8 cellular contexts compared by ENCODE assay signal in the genomic region with DNA sequence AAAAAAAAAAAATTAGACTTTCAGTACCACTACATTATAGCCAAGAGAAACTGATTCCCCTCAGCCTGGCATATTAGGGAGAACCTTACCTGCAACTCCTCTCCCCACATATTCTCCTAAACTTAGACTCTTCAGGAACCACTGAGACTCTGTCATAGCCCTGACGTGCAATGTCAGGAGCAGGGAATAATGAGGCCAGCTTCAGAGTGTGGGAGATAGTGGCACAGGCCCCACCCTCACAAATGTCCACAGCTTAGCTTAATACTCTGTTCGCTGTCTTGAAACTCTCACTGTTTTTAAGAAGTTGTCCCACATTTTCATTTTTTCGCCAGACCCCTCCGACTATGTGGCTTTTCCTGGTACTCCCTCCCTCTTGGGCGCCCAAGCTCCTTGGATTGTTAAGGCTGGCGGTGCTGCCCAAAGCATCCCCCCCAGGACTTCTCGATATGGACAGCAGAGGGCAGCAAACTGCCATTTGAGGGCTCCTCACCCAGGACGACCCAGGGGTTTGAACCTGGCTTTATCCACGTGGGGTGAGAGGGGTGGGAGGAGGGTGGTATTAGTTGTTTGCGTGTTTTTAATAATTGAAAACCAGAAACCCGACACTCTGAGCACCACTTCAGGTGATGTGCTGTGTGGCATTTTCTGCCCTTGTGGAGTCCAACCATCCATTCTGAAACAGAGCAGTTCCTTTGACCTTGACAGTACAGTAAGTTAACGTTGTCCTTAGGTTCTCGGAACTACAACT. TPM values are rescaled to one million over a fixed set of nuclear protein-coding genes. Genes with fewer than 3 reads are reported as not detected.
DNase-seq lines count a peak whose midpoint lies in the region; ATAC-seq and TF ChIP-seq lines count a peak whose summit lies in the region.

No MANE protein-coding gene starts in this region.

- no peaks in the 10 kb centered on the region for H3K36me3 ChIP-seq in cardiac muscle cell

- no peak overlapping the region for H3K4me3 ChIP-seq in cardiac muscle cell

- no peaks in the 10 kb centered on the region for H3K9me3 Mint-ChIP-seq in activated naive CD4-positive, alpha-beta T cell treated with anti-CD3 and anti-CD28 coated beads, Interleukin-2, amount 50 U/mL, for 72 hours

- ATAC-seq in GM21515 (IDR thresholded peaks at IDR 0.05; ENCODE audit: unreplicated experiment) = peak; percentile 78
- peak; percentile 78 to 90 for ATAC-seq in activated naive CD4-positive, alpha-beta T cell treated with anti-CD3 and anti-CD28 coated beads, Interleukin-2, amount 50 U/mL, for 72 hours

- no peak overlapping the region for H3K27ac Mint-ChIP-seq in activated naive CD4-positive, alpha-beta T cell treated with anti-CD3 and anti-CD28 coated beads, Interleukin-2, amount 50 U/mL, for 72 hours

- H3K9me3 ChIP-seq in cardiac muscle cell (ENCODE audit: low read depth) = no peaks in the 10 kb centered on the region

- no peak overlapping the region for H3K27ac ChIP-seq in cardiac muscle cell

- H3K4me1 ChIP-seq in cardiac muscle cell (ENCODE audit: low read depth) = no peaks in the 10 kb centered on the region

- peaks cover 7% of the 10 kb centered on the region for H3K27me3 ChIP-seq in cardiac muscle cell

- DNase-seq in DMS53 treated with DMSO at 0.1 percent for 48 hours (lab: John Stamatoyannopoulos, UW; ENCODE audit: unreplicated experiment) (peak; percentile 56), KG1 (lab: John Stamatoyannopoulos, UW) (peak; percentile 34), SK-N-DZ (ENCODE audit: low spot score) (peak; percentile 68), cardiac muscle cell (ENCODE audit: low read depth in 1 of 2, low spot score in 1 of 2) (peak; percentile 73 to 80), pulmonary artery endothelial cell (ENCODE audit: low read depth, low spot score) (peak; percentile 5), GDM1 (lab: John Stamatoyannopoulos, UW) (no peak)
- DNase-seq in activated naive CD4-positive, alpha-beta T cell treated with anti-CD3 and anti-CD28 coated beads, Interleukin-2, amount 50 U/mL, for 72 hours (ENCODE audit: low spot score in 2 of 2) = peak in 1 of 2 donors; percentile 71

- H3K36me3 Mint-ChIP-seq in activated naive CD4-positive, alpha-beta T cell treated with anti-CD3 and anti-CD28 coated beads, Interleukin-2, amount 50 U/mL, for 72 hours = no peaks in the 10 kb centered on the region

- peak; percentile 88 for TF ChIP-seq CTCF in cardiac muscle cell (IDR thresholded peaks at IDR 0.05; ENCODE audit: low read depth, low read length)

RNA-seq across cellular contexts. Expression of a gene that starts 45.2 kb away (rescaled TPM):
- polyA plus RNA-seq in SK-N-DZ (2014; cell fraction: cytosol; rRNA removed) = not detected in 2 replicates
- not detected in 2 replicates for polyA plus RNA-seq in SK-N-DZ (2014; cell fraction: nucleus; rRNA removed)
- total RNA-seq in activated naive CD4-positive, alpha-beta T cell treated with anti-CD3 and anti-CD28 coated beads, Interleukin-2, amount 50 U/mL, for 72 hours = not detected
- total RNA-seq in cardiac muscle cell (7.1 and 8.2 TPM in 2 replicates), pulmonary artery endothelial cell (0.26 TPM in 1 of 2 replicates, not detected in the other)
- polyA plus RNA-seq in cardiac muscle cell = 0.09 TPM in 1 of 2 replicates, not detected in the other
